Comparison of ENCODE assay signal across 9 cellular contexts in genomic region chr14:23183479-23183878, GRCh38. TPM values are rescaled to one million over a fixed set of nuclear protein-coding genes. Genes with fewer than 3 reads are reported as not detected.
DNase-seq lines count a peak whose midpoint lies in the region; ATAC-seq, FAIRE-seq and TF ChIP-seq lines count a peak whose summit lies in the region.
"Had no signal": no experiment of that assay in that cellular context is flagged by ENCODE, and none has a peak within 500 bp of the region (broad histone marks: within the 10 kb centered on the region; RNA-seq: fewer than 3 reads in every experiment).

TSS of gene SLC7A8 (minus strand) at chr14:23183660. CDS start at chr14:23182914, 746 bp downstream.

- no peak for TF ChIP-seq CTCF in epithelial cell of proximal tubule (conservative IDR thresholded peaks at IDR 0.05; ENCODE audit: low read depth, low read length)
- no peak for TF ChIP-seq CTCF in tibial nerve (IDR thresholded peaks at IDR 0.05)

- peak; percentile 52 to 58 for TF ChIP-seq POLR2A in tibial nerve (IDR thresholded peaks at IDR 0.05)

- TF ChIP-seq EP300 in tibial nerve (IDR thresholded peaks at IDR 0.05) = peak in 1 of 2 donors; percentile 75

- H3K36me3 ChIP-seq in mucosa of stomach (ENCODE audit: control insufficient read depth, insufficient read depth, low read length) = no peaks in the 10 kb centered on the region
- H3K36me3 ChIP-seq in tibial nerve = no peaks in the 10 kb centered on the region

- H3K4me1 ChIP-seq in mucosa of stomach (ENCODE audit: control insufficient read depth, insufficient read depth, low read length) (peaks cover 20% of the 10 kb centered on the region), tibial nerve (peaks cover 0 to 11% (median 0%) of the 10 kb centered on the region in 4 donors)

- WGBS in tibial nerve, 2 donors = 1% methylated on average over 17 of the region's 17 CpGs

- H3K9me3 ChIP-seq in mucosa of stomach (ENCODE audit: control insufficient read depth, low read length) = no peaks in the 10 kb centered on the region
- no peaks in the 10 kb centered on the region for H3K9me3 ChIP-seq in tibial nerve

- H3K9ac ChIP-seq in mucosa of stomach (ENCODE audit: low read length) = peak within 1 kb of the TSS; percentile 69

- H3K27ac ChIP-seq in tibial nerve = peak within 1 kb of the TSS in 1 of 4 donors; percentile 40

- H3K27me3 ChIP-seq in mucosa of stomach (ENCODE audit: control insufficient read depth, insufficient read depth, low read length) (no peaks in the 10 kb centered on the region), tibial nerve (peaks cover 0 to 26% of the 10 kb centered on the region in 2 donors)

- peak in 4 of 6 experiments; percentile 12 to 52 (median 18) for DNase-seq in stimulated activated naive CD4-positive, alpha-beta T cell (lab: John Stamatoyannopoulos, UW)
- no peak for DNase-seq in stimulated activated naive CD4-positive, alpha-beta T cell treated with Interleukin-2 at 50 U/mL for 16 hours (lab: John Stamatoyannopoulos, UW)
- peak; percentile 13 to 20 for DNase-seq in activated CD4-positive, alpha-beta T cell treated with anti-CD3 and anti-CD28 coated beads, Interleukin-2, amount 50 U/mL, for 4 hours
- DNase-seq in epithelial cell of proximal tubule (ENCODE audit: low read depth) (no peak), tibial nerve (ENCODE audit: low spot score in 2 of 2) (peak; percentile 35 to 55), RCC 7860 (ENCODE audit: low spot score) (no peak)

- H3K4me3 ChIP-seq in epithelial cell of proximal tubule (ENCODE audit: low read depth, low read length) (peak within 1 kb of the TSS; percentile 67), mucosa of stomach (ENCODE audit: low read length) (peak within 1 kb of the TSS; percentile 66), tibial nerve (peak within 1 kb of the TSS; percentile 31 to 51 (median 41))

- FAIRE-seq in RCC 7860 (lab: Jason Lieb, UNC) = no peak
- FAIRE-seq: colon had no signal

- ATAC-seq in GM21526 (IDR thresholded peaks at IDR 0.05; ENCODE audit: low FRiP score, unreplicated experiment) = no peak

RNA-seq across cellular contexts. Expression of gene SLC7A8, which starts in this region (rescaled TPM):
- 1.4 and 3.3 TPM in 2 replicates for total RNA-seq in epithelial cell of proximal tubule
- 10 to 100 TPM; 26.2 to 41.4 (median 37.5) TPM for total RNA-seq in tibial nerve

Comparison
In these comparisons a context has a peak if more than half of its experiments do, and no peak if none do; other contexts are left out.
1. DNase-seq: peak in stimulated activated naive CD4-positive, alpha-beta T cell (4 of 6), activated CD4-positive, alpha-beta T cell treated with anti-CD3 and anti-CD28 coated beads, Interleukin-2, amount 50 U/mL, for 4 hours (2 of 2) and tibial nerve (2 of 2); none in stimulated activated naive CD4-positive, alpha-beta T cell treated with Interleukin-2 at 50 U/mL for 16 hours (single experiment), epithelial cell of proximal tubule (single experiment) and RCC 7860 (single experiment).
2. Peak in every context shown above with its lines, with median percentiles within 50 percentile points of each other: H3K4me3 ChIP-seq.